In genomic region chr19:12721656-12722565, GRCh38 we compare ENCODE assay signal across 8 cellular contexts. TPM values are rescaled to one million over a fixed set of nuclear protein-coding genes. Genes with fewer than 3 reads are reported as not detected.
DNase-seq lines count a peak whose midpoint lies in the region; ATAC-seq and TF ChIP-seq lines count a peak whose summit lies in the region.

No MANE protein-coding gene starts in this region.

- H3K27me3 Mint-ChIP-seq in activated T-cell treated with anti-CD3 and anti-CD28 coated beads, Interleukin-2, amount 50 U/mL, for 24 hours: no peaks in the 10 kb centered on the region

- DNase-seq in NCI-H2029 (lab: John Stamatoyannopoulos, UW) (peak; percentile 39), NCI-H2029 treated with DMSO at 0.1 percent for 48 hours (lab: John Stamatoyannopoulos, UW) (no peak), NCI-H446 (lab: John Stamatoyannopoulos, UW) (peak; percentile 58 to 73), testis (peak; percentile 73)
- DNase-seq in activated T-cell treated with anti-CD3 and anti-CD28 coated beads, Interleukin-2, amount 50 U/mL, for 24 hours: peak; percentile 63

- H3K9me3 Mint-ChIP-seq in activated T-cell treated with anti-CD3 and anti-CD28 coated beads, Interleukin-2, amount 50 U/mL, for 24 hours: no peaks in the 10 kb centered on the region

- H3K4me1 ChIP-seq in esophagus (ENCODE audit: control insufficient read depth in 2 of 2, insufficient read depth in 2 of 2, low read length in 1 of 2) (peaks cover 0 to 8% of the 10 kb centered on the region in 2 donors), muscle layer of duodenum (ENCODE audit: control insufficient read depth in 1 of 2, insufficient read depth in 2 of 2, low read length in 2 of 2) (peaks cover 6 to 38% of the 10 kb centered on the region in 2 donors), testis (peaks cover 22% of the 10 kb centered on the region)

- H3K36me3 Mint-ChIP-seq in activated T-cell treated with anti-CD3 and anti-CD28 coated beads, Interleukin-2, amount 50 U/mL, for 24 hours (ENCODE audit: low read depth): peaks cover 73% of the 10 kb centered on the region

- H3K27me3 ChIP-seq in esophagus (ENCODE audit: control insufficient read depth in 1 of 2, insufficient read depth in 2 of 2, low read length in 2 of 2) (no peaks in the 10 kb centered on the region), muscle layer of duodenum (ENCODE audit: low read depth, low read length) (no peaks in the 10 kb centered on the region), testis (no peaks in the 10 kb centered on the region)

- no peak for TF ChIP-seq CTCF in testis (IDR thresholded peaks at IDR 0.05)

- peaks cover 0 to 8% of the 10 kb centered on the region in 2 donors for H3K36me3 ChIP-seq in esophagus (ENCODE audit: control insufficient read depth in 2 of 2, insufficient read depth in 2 of 2, low read length in 1 of 2)
- peaks cover 8 to 12% of the 10 kb centered on the region in 2 donors for H3K36me3 ChIP-seq in muscle layer of duodenum (ENCODE audit: control insufficient read depth in 1 of 2, insufficient read depth in 2 of 2, low read length in 2 of 2)
- H3K36me3 ChIP-seq in testis (ENCODE audit: low read depth, missing control alignments): no peaks in the 10 kb centered on the region

- peaks cover 40% of the 10 kb centered on the region for H3K4me1 Mint-ChIP-seq in activated T-cell treated with anti-CD3 and anti-CD28 coated beads, Interleukin-2, amount 50 U/mL, for 24 hours (ENCODE audit: low read depth)

- H3K4me3 Mint-ChIP-seq in activated T-cell treated with anti-CD3 and anti-CD28 coated beads, Interleukin-2, amount 50 U/mL, for 24 hours: peak overlapping the region; percentile 99

- peak overlapping the region; percentile 97 for H3K27ac Mint-ChIP-seq in activated T-cell treated with anti-CD3 and anti-CD28 coated beads, Interleukin-2, amount 50 U/mL, for 24 hours

- TF ChIP-seq POLR2A in testis (IDR thresholded peaks at IDR 0.05): no peak

- intact Hi-C loops in testis (cut with DNase I; ENCODE audit: low total_unique reads): no loop called here

- H3K4me3 ChIP-seq in esophagus (ENCODE audit: low read depth in 1 of 2, low read length in 2 of 2): peak overlapping the region; percentile 63 to 83
- H3K4me3 ChIP-seq in muscle layer of duodenum (ENCODE audit: low read depth in 1 of 2, low read length in 2 of 2): peak overlapping the region; percentile 71 to 86
- H3K4me3 ChIP-seq in testis: peak overlapping the region; percentile 75 to 78

- no peaks in the 10 kb centered on the region for H3K9me3 ChIP-seq in esophagus (ENCODE audit: control insufficient read depth in 2 of 2, insufficient read depth in 1 of 2, low read depth in 1 of 2, low read length in 1 of 2)
- H3K9me3 ChIP-seq in muscle layer of duodenum (ENCODE audit: control insufficient read depth in 1 of 2, low read length in 2 of 2): no peaks in the 10 kb centered on the region
- no peaks in the 10 kb centered on the region for H3K9me3 ChIP-seq in testis

- 1% methylated on average over 60 to 65 of the region's 65 CpGs for WGBS in esophagus, 2 donors
- 0 to 1% methylated on average over 19 to 31 of the region's 65 CpGs for WGBS in testis, 2 donors

- H3K27ac ChIP-seq in esophagus (ENCODE audit: low read depth in 2 of 2, low read length in 1 of 2) (peak overlapping the region; percentile 93 to 98), muscle layer of duodenum (ENCODE audit: low read length) (peak overlapping the region; percentile 90), testis (peak overlapping the region; percentile 88 to 95)

- ATAC-seq in HG02852 (IDR thresholded peaks at IDR 0.05; ENCODE audit: unreplicated experiment): peak; percentile 21

RNA-seq across cellular contexts. Expression of gene TNPO2, which starts 1.8 kb away (rescaled TPM):
- polyA plus RNA-seq in esophagus: 10 to 100 TPM; 29.7 to 37.2 TPM
- total RNA-seq in testis: 100 to 1,000 TPM; 110 to 129 TPM
- polyA plus RNA-seq in testis (ENCODE audit: insufficient read depth, low read depth, low replicate concordance): 103 TPM

RNA-seq across cellular contexts. Expression of gene TRIR, which starts 12.6 kb away (rescaled TPM):
- polyA plus RNA-seq in esophagus (100 to 1,000 TPM; 212 to 215 TPM), testis (ENCODE audit: insufficient read depth, low read depth, low replicate concordance) (158 TPM)
- 100 to 1,000 TPM; 244 to 329 TPM for total RNA-seq in testis

RNA-seq across cellular contexts. Expression of gene GET3, which starts 15.4 kb away (rescaled TPM):
- polyA plus RNA-seq in esophagus (10 to 100 TPM; 46.2 to 74.1 TPM), testis (ENCODE audit: insufficient read depth, low read depth, low replicate concordance) (134 TPM)
- total RNA-seq in testis: 100 to 1,000 TPM in 1 of 2 donors, 10 to 100 TPM in 1; 89.3 to 109 TPM

RNA-seq across cellular contexts. Expression of gene FBXW9, which starts 25.5 kb away (rescaled TPM):
- polyA plus RNA-seq in esophagus (10 to 100 TPM in 1 of 2 donors, 1 to 10 TPM in 1; 5.0 to 12.3 TPM), testis (ENCODE audit: insufficient read depth, low read depth, low replicate concordance) (27.4 TPM)
- total RNA-seq in testis: 10 to 100 TPM; 20.5 to 23.3 TPM

RNA-seq across cellular contexts. Expression of gene BEST2, which starts 29.7 kb away (rescaled TPM):
- polyA plus RNA-seq in esophagus: under 1 TPM; 0.06 TPM
- total RNA-seq in testis: under 1 TPM; 0.50 to 0.87 TPM
- polyA plus RNA-seq in testis (ENCODE audit: insufficient read depth, low read depth, low replicate concordance): not detected
